Comparison of ENCODE assay signal across 8 cellular contexts in the genomic region with DNA sequence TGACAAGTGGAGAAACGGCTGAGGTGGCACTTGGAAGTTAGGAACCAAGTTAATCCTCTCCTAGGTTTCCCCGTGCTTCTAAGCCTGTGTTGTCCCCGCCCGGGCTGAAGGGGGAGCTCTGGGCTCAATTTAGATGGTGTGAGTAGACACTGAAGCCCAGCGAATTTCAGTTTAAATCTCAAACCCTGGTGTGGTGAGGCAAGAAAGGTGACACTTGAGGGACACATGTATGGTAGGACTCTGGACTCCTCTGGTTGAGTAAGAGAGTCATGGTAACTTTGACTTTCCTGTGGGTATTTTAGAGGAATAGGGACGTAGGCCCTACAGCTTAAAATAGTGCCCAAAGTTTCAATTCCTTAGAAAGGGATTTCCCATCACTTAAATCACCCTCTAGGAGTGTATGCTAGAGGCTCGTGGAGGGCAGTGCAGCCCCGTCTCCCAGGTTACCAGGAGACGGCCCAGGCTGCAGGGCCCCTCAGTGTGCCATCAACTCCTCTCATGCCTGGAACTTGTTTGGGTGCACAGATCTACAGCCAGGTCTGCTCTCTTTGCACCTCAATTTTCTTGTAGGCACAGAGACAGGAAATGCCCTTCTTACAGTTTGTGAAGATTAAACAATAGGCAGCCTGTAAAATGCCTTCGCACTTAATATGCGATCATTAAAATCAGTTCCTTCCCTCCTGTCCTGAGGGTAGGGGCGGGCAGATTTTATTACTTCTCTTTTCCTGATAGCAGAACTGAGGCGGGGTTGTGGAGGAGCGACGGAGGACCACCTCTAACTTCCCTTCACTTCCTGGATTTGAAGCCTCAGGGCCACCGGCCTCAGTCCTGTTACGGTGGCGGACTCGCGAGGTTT. TPM values are rescaled to one million over a fixed set of nuclear protein-coding genes. Genes with fewer than 3 reads are reported as not detected.
DNase-seq lines count a peak whose midpoint lies in the region; ATAC-seq and TF ChIP-seq lines count a peak whose summit lies in the region.

No MANE protein-coding gene starts in this region.

- no peak overlapping the region for H3K9ac ChIP-seq in rectal smooth muscle tissue (ENCODE audit: low read length)

- peaks cover 9% of the 10 kb centered on the region for H3K4me1 Mint-ChIP-seq in activated T-helper 17 cell treated with anti-CD3 and anti-CD28 coated beads, Interleukin-2, amount 50 U/mL, for 72 hours

- H3K4me3 ChIP-seq in rectal smooth muscle tissue (ENCODE audit: low read length): peak overlapping the region; percentile 45

- TF ChIP-seq POLR2A in GM18951 (IDR thresholded peaks at IDR 0.05; ENCODE audit: extremely low read depth, insufficient read depth, insufficient read length): peak; percentile 36

- peak; percentile 74 for ATAC-seq in HG03039 (IDR thresholded peaks at IDR 0.05; ENCODE audit: unreplicated experiment)
- peak; percentile 47 for ATAC-seq in activated T-helper 17 cell treated with anti-CD3 and anti-CD28 coated beads, Interleukin-2, amount 50 U/mL, for 72 hours (replicated peaks)

- H3K27ac Mint-ChIP-seq in activated T-helper 17 cell treated with anti-CD3 and anti-CD28 coated beads, Interleukin-2, amount 50 U/mL, for 72 hours: no peak overlapping the region

- H3K27me3 Mint-ChIP-seq in activated T-helper 17 cell treated with anti-CD3 and anti-CD28 coated beads, Interleukin-2, amount 50 U/mL, for 72 hours: peaks cover 60% of the 10 kb centered on the region

- H3K4me1 ChIP-seq in rectal smooth muscle tissue (ENCODE audit: control insufficient read depth, insufficient read depth, low read length): peaks cover 12% of the 10 kb centered on the region

- no peaks in the 10 kb centered on the region for H3K36me3 Mint-ChIP-seq in activated T-helper 17 cell treated with anti-CD3 and anti-CD28 coated beads, Interleukin-2, amount 50 U/mL, for 72 hours (ENCODE audit: low read depth)

- intact Hi-C loops in cardiac septum (cut with DNase I): loop anchor here (1.0 to 10.0 kb wide), 7 partner anchors 241 to 809 kb away; no protein-coding TSS in a partner anchor

- peaks cover 7% of the 10 kb centered on the region for H3K27me3 ChIP-seq in rectal smooth muscle tissue (ENCODE audit: control insufficient read depth, insufficient read depth, low read length)

- no peaks in the 10 kb centered on the region for H3K36me3 ChIP-seq in rectal smooth muscle tissue (ENCODE audit: control insufficient read depth, insufficient read depth, low read length)

- in situ Hi-C loops in GM18951 (cut with MboI; ENCODE audit: low sequenced_read_pairs, unreplicated experiment): no loop called here

- peak; percentile 12 for DNase-seq in DMS153 treated with DMSO at 0.1 percent for 48 hours (lab: John Stamatoyannopoulos, UW; ENCODE audit: unreplicated experiment)
- peak; percentile 18 to 33 for DNase-seq in NCI-H1930 (lab: John Stamatoyannopoulos, UW)
- DNase-seq in cardiac septum (ENCODE audit: low spot score): peak; percentile 82
- DNase-seq in activated effector memory CD4-positive, alpha-beta T cell treated with anti-CD3 and anti-CD28 coated beads, Interleukin-2, amount 50 U/mL, for 16 hours: no peak

- H3K4me3 Mint-ChIP-seq in activated T-helper 17 cell treated with anti-CD3 and anti-CD28 coated beads, Interleukin-2, amount 50 U/mL, for 72 hours: no peak overlapping the region

- H3K9me3 Mint-ChIP-seq in activated T-helper 17 cell treated with anti-CD3 and anti-CD28 coated beads, Interleukin-2, amount 50 U/mL, for 72 hours: no peaks in the 10 kb centered on the region

- H3K27ac ChIP-seq in rectal smooth muscle tissue (ENCODE audit: low read depth, low read length): peak overlapping the region; percentile 95

RNA-seq across cellular contexts. Expression of a gene that starts 23.9 kb away (rescaled TPM):
- not detected for total RNA-seq in activated T-helper 17 cell treated with anti-CD3 and anti-CD28 coated beads, Interleukin-2, amount 50 U/mL, for 72 hours
- total RNA-seq in cardiac septum: 161 TPM

Comparison
In these comparisons a context has a peak if more than half of its experiments do, and no peak if none do; other contexts are left out.
1. RNA of a gene that starts 23.9 kb away (total RNA-seq): 161 TPM in cardiac septum (single experiment); not detected in activated T-helper 17 cell treated with anti-CD3 and anti-CD28 coated beads, Interleukin-2, amount 50 U/mL, for 72 hours; every median in the first group is over 100 times any median in the second.